In genomic region chr1:184708084-184708676, GRCh38 we compare ENCODE assay signal across 21 cellular contexts. TPM values are rescaled to one million over a fixed set of nuclear protein-coding genes. Genes with fewer than 3 reads are reported as not detected.
DNase-seq lines count a peak whose midpoint lies in the region; ATAC-seq, FAIRE-seq and TF ChIP-seq lines count a peak whose summit lies in the region.
"Had no signal": no experiment of that assay in that cellular context is flagged by ENCODE, and none has a peak within 500 bp of the region (broad histone marks: within the 10 kb centered on the region; RNA-seq: fewer than 3 reads in every experiment).

No MANE protein-coding gene starts in this region.

- CTCF ChIA-PET in A549 (lab: Yijun Ruan, JAX) = no interaction called here

- H3K4me2 ChIP-seq in A549 = no peak overlapping the region

- no peak for TF ChIP-seq CTCF in A549 (IDR thresholded peaks at IDR 0.05)

- no peak for ATAC-seq in A549
- peak; percentile 60 for ATAC-seq in GM21360 (IDR thresholded peaks at IDR 0.05; ENCODE audit: unreplicated experiment)
- ATAC-seq in HG03565 (IDR thresholded peaks at IDR 0.05; ENCODE audit: unreplicated experiment) = peak; percentile 45
- ATAC-seq in GM21526 (IDR thresholded peaks at IDR 0.05; ENCODE audit: low FRiP score, unreplicated experiment) = no peak

- FAIRE-seq in A549 (lab: Jason Lieb, UNC) = no peak
- FAIRE-seq: A204.1, GM12892, RCC 7860 had no signal

- DNase-seq in A549 (ENCODE audit: low read depth in 1 of 2, low spot score in 1 of 2) = no peak
- no peak for DNase-seq in cerebellar cortex (ENCODE audit: low spot score)
- no peak for DNase-seq in NCI-H774 (lab: John Stamatoyannopoulos, UW)
- DNase-seq in NCI-H1930 (lab: John Stamatoyannopoulos, UW) = no peak
- DNase-seq: GDM1, GOT3, KBM-7, MV-4-11, NCI-H1436, NCI-H2081, NCI-H510A, Right ventricle myocardium superior had no signal

- TF ChIP-seq POLR2A in A549 (IDR thresholded peaks at IDR 0.05; ENCODE audit: low read length) = no peak

- 72% methylated on average over 6 of the region's 6 CpGs for WGBS in A549 (ENCODE audit: missing lambda C conversion rate)

- POLR2A ChIA-PET in A549 (lab: Yijun Ruan, JAX) = no interaction called here

- no peak overlapping the region for H3K27ac ChIP-seq in A549
- peak overlapping the region; percentile 8 for H3K27ac ChIP-seq in angular gyrus (ENCODE audit: low read depth, low read length)
- H3K27ac ChIP-seq: BLaER1 treated with 17β-estradiol and CSF1 and Interleukin-3, amounts not matched to agents 10 nM and 100 nM; SK-N-MC had no signal

- TF ChIP-seq RAD21 in A549 (conservative IDR thresholded peaks at IDR 0.05 in 1 of 2, IDR thresholded peaks at IDR 0.05 in 1 of 2) = no peak

- no peaks in the 10 kb centered on the region for H3K4me1 ChIP-seq in A549

- no peaks in the 10 kb centered on the region for H3K9me3 ChIP-seq in A549
- H3K9me3 ChIP-seq: BLaER1 treated with 17β-estradiol and CSF1 and Interleukin-3, amounts not matched to agents 10 nM and 100 nM had no signal

- no peak overlapping the region for H3K4me3 ChIP-seq in A549
- H3K4me3 ChIP-seq: BLaER1 treated with 17β-estradiol and CSF1 and Interleukin-3, amounts not matched to agents 10 nM and 100 nM; SK-N-MC had no signal

- TF ChIP-seq EP300 in A549 (IDR thresholded peaks at IDR 0.05) = no peak

TF ChIP-seq in A549, 52 proteins besides CTCF, POLR2A, EP300 and RAD21:
- TF ChIP-seq CHD4 (IDR thresholded peaks at IDR 0.05; ENCODE audit: borderline replicate concordance) (no peak), MAFK (IDR thresholded peaks at IDR 0.05; ENCODE audit: partially characterized antibody) (peak; percentile 57), HDAC2 (IDR thresholded peaks at IDR 0.05) (no peak), HES2 (IDR thresholded peaks at IDR 0.05) (no peak), KDM1A (IDR thresholded peaks at IDR 0.05; ENCODE audit: low read depth) (no peak), RCOR1 (IDR thresholded peaks at IDR 0.05; ENCODE audit: low read depth, low read length) (no peak), ZSCAN20 (CRISPR knock-in tag; IDR thresholded peaks at IDR 0.05) (no peak), NFE2L2 (conservative IDR thresholded peaks at IDR 0.05; ENCODE audit: low read length) (no peak)

RNA-seq across cellular contexts. Expression of gene EDEM3, which starts 46.5 kb away (rescaled TPM):
- polyA plus RNA-seq in A549 (2011; rRNA removed) (24.2 and 26.1 TPM in 2 replicates), A549 (2017; fragmentation: RNase III; extraction: RNeasy Plus Mini Kit Qiagen cat#74134 plus additional on column Dnase treatment) (10.5 to 11.0 TPM (median 10.6 TPM) in 3 replicates)
- polyA plus RNA-seq in A549 (2012; cell fraction: cytosol; rRNA removed) = 2.7 and 3.9 TPM in 2 replicates
- 2.1 and 2.2 TPM in 2 replicates for polyA plus RNA-seq in A549 (2012; cell fraction: nucleus; rRNA removed)
- polyA minus RNA-seq in A549 (2011; rRNA and poly(A)+ RNA removed) = 34.7 and 47.2 TPM in 2 replicates

Comparison
In these comparisons a context has a peak if more than half of its experiments do, and no peak if none do; other contexts are left out.
1. ATAC-seq: peak in GM21360 (single experiment) and HG03565 (single experiment); none in A549 (0 of 2) and GM21526 (single experiment).